15 cellular contexts compared by ENCODE assay signal in genomic region chr7:112180223-112180622, GRCh38. TPM values are rescaled to one million over a fixed set of nuclear protein-coding genes. Genes with fewer than 3 reads are reported as not detected.
DNase-seq lines count a peak whose midpoint lies in the region; TF ChIP-seq lines count a peak whose summit lies in the region.
"Had no signal": no experiment of that assay in that cellular context is flagged by ENCODE, and none has a peak within 500 bp of the region (broad histone marks: within the 10 kb centered on the region; RNA-seq: fewer than 3 reads in every experiment).

No MANE protein-coding gene starts in this region.

- no peak overlapping the region for H3K4me3 ChIP-seq in dorsolateral prefrontal cortex
- no peak overlapping the region for H3K4me3 ChIP-seq in WERI-Rb-1 (ENCODE audit: low read depth, low read length)
- H3K4me3 ChIP-seq: A549, GM23338 had no signal

- H3K27ac ChIP-seq in dorsolateral prefrontal cortex, result peak overlapping the region in 54 of 59 donors; percentile 24 to 96 (median 84)
- H3K27ac ChIP-seq in substantia nigra (ENCODE audit: low read depth, low read length, poor library complexity, severe bottlenecking), result peak overlapping the region; percentile 39
- H3K27ac ChIP-seq in WERI-Rb-1, result no peak overlapping the region
- H3K27ac ChIP-seq: A549, C4-2B had no signal

- DNase-seq in DMS 273 (lab: John Stamatoyannopoulos, UW; ENCODE audit: unreplicated experiment), result peak; percentile 83
- DNase-seq in DMS 273 treated with DMSO at 0.1 percent for 48 hours (lab: John Stamatoyannopoulos, UW), result peak; percentile 64
- no peak for DNase-seq in dorsolateral prefrontal cortex
- DNase-seq in substantia nigra (lab: John Stamatoyannopoulos, UW), result no peak
- DNase-seq in T-helper 2 cell treated with Interferon-gamma antibody and Interleukin-4, amounts not matched to agents 5 μg/mL and 100 μg/mL, for 36 hours (ENCODE audit: low spot score), result no peak
- no peak for DNase-seq in WERI-Rb-1
- no peak for DNase-seq in kidney tubule cell (ENCODE audit: low spot score)
- DNase-seq: BE2C; CD4-positive, alpha-beta memory T cell; DND-41; GDM1; H9 had no signal

- H3K27me3 Mint-ChIP-seq in T-helper 2 cell treated with Interferon-gamma antibody and Interleukin-4, amounts not matched to agents 5 μg/mL and 100 μg/mL, for 36 hours (ENCODE audit: low read depth), result peaks cover 19% of the 10 kb centered on the region

- no peaks in the 10 kb centered on the region for H3K27me3 ChIP-seq in dorsolateral prefrontal cortex
- no peaks in the 10 kb centered on the region for H3K27me3 ChIP-seq in WERI-Rb-1 (ENCODE audit: insufficient read depth, low read depth, severe bottlenecking)
- H3K27me3 ChIP-seq: BE2C had no signal

- intact Hi-C loops in dorsolateral prefrontal cortex (cut with DNase I), result no loop called here

- no peaks in the 10 kb centered on the region for H3K4me1 Mint-ChIP-seq in T-helper 2 cell treated with Interferon-gamma antibody and Interleukin-4, amounts not matched to agents 5 μg/mL and 100 μg/mL, for 36 hours (ENCODE audit: low read depth)
- H3K4me1 Mint-ChIP-seq: CD4-positive, alpha-beta memory T cell had no signal

- no peaks in the 10 kb centered on the region for H3K9me3 Mint-ChIP-seq in T-helper 2 cell treated with Interferon-gamma antibody and Interleukin-4, amounts not matched to agents 5 μg/mL and 100 μg/mL, for 36 hours
- H3K9me3 Mint-ChIP-seq: CD4-positive, alpha-beta memory T cell; GM23338; H9 had no signal

- no peaks in the 10 kb centered on the region for H3K36me3 ChIP-seq in WERI-Rb-1
- H3K36me3 ChIP-seq: BE2C had no signal

- no peaks in the 10 kb centered on the region for H3K36me3 Mint-ChIP-seq in T-helper 2 cell treated with Interferon-gamma antibody and Interleukin-4, amounts not matched to agents 5 μg/mL and 100 μg/mL, for 36 hours (ENCODE audit: low read depth)
- H3K36me3 Mint-ChIP-seq: CD4-positive, alpha-beta memory T cell had no signal

- no peaks in the 10 kb centered on the region for H3K9me3 ChIP-seq in WERI-Rb-1 (ENCODE audit: severe bottlenecking)
- H3K9me3 ChIP-seq: A549, BE2C had no signal

- H3K27ac Mint-ChIP-seq in T-helper 2 cell treated with Interferon-gamma antibody and Interleukin-4, amounts not matched to agents 5 μg/mL and 100 μg/mL, for 36 hours, result no peak overlapping the region
- H3K27ac Mint-ChIP-seq: CD4-positive, alpha-beta memory T cell; GM23338; H9 had no signal

- TF ChIP-seq CTCF in dorsolateral prefrontal cortex (IDR thresholded peaks at IDR 0.05 in 54 of 56, conservative IDR thresholded peaks at IDR 0.05 in 2 of 56; ENCODE audit: low read depth in 1 of 56, partially characterized antibody in 56 of 56) (no peak), WERI-Rb-1 (IDR thresholded peaks at IDR 0.05; ENCODE audit: low read depth, low read length) (no peak)

- H3K4me3 Mint-ChIP-seq in T-helper 2 cell treated with Interferon-gamma antibody and Interleukin-4, amounts not matched to agents 5 μg/mL and 100 μg/mL, for 36 hours, result no peak overlapping the region
- H3K4me3 Mint-ChIP-seq: CD4-positive, alpha-beta memory T cell; GM23338; H9 had no signal

RNA-seq across cellular contexts. Expression of gene DOCK4, which starts 26.0 kb away (rescaled TPM):
- total RNA-seq in dorsolateral prefrontal cortex, result 100 to 1,000 TPM; 113 to 236 (median 152) TPM

RNA-seq across cellular contexts. Expression of gene ZNF277, which starts 26.3 kb away (rescaled TPM):
- 10 to 100 TPM; 14.7 to 33.1 (median 22.0) TPM for total RNA-seq in dorsolateral prefrontal cortex

Comparison
In these comparisons a context has a peak if more than half of its experiments do, and no peak if none do; other contexts are left out.
1. DNase-seq: peak in DMS 273 (single experiment) and DMS 273 treated with DMSO at 0.1 percent for 48 hours (single experiment); none in dorsolateral prefrontal cortex (0 of 10), substantia nigra (0 of 49), T-helper 2 cell treated with Interferon-gamma antibody and Interleukin-4, amounts not matched to agents 5 μg/mL and 100 μg/mL, for 36 hours (single experiment), WERI-Rb-1 (single experiment) and kidney tubule cell (single experiment).